ENCODE assay signal across 23 cellular contexts in genomic region chr6:382883-383420, GRCh38. TPM values are rescaled to one million over a fixed set of nuclear protein-coding genes. Genes with fewer than 3 reads are reported as not detected.
DNase-seq lines count a peak whose midpoint lies in the region; ATAC-seq and TF ChIP-seq lines count a peak whose summit lies in the region.
"Had no signal": no experiment of that assay in that cellular context is flagged by ENCODE, and none has a peak within 500 bp of the region (broad histone marks: within the 10 kb centered on the region; RNA-seq: fewer than 3 reads in every experiment).

No MANE protein-coding gene starts in this region.

- H3K4me2 ChIP-seq in GM23338, result no peak overlapping the region
- H3K4me2 ChIP-seq: PC-9 had no signal

- no peaks in the 10 kb centered on the region for H3F3A ChIP-seq in GM23338 (replicated peaks; ENCODE audit: low read depth)

- H3K4me3 Mint-ChIP-seq in GM23338 (no peak overlapping the region), IgD-negative memory B cell (peak overlapping the region in 1 of 4 donors; percentile 63)
- H3K4me3 Mint-ChIP-seq: CD4-positive, alpha-beta T cell; HFFc6 had no signal

- CTCF ChIA-PET in RWPE1 (lab: Yijun Ruan, JAX), result no interaction called here

- H3K36me3 Mint-ChIP-seq in GM23338 (ENCODE audit: low read depth) (peaks cover 12% of the 10 kb centered on the region), IgD-negative memory B cell (no peaks in the 10 kb centered on the region)

- no peak for TF ChIP-seq EP300 in transverse colon (IDR thresholded peaks at IDR 0.05; ENCODE audit: low read depth)

- TF ChIP-seq CTCF in GM23338 (conservative IDR thresholded peaks at IDR 0.05; ENCODE audit: low read depth in 2 of 2) (peak; percentile 17 to 31; a peak in 1 of 4 replicates), coronary artery (IDR thresholded peaks at IDR 0.05) (no peak), transverse colon (IDR thresholded peaks at IDR 0.05) (no peak), RWPE1 (conservative IDR thresholded peaks at IDR 0.05; ENCODE audit: low read depth) (no peak)

- in situ Hi-C loops in transverse colon (cut with MboI; ENCODE audit: low pct_ligation_motif_present in 1 of 4, low pct_unique_long_range_greater_than_20kb in 1 of 4, low sequenced_read_pairs in 3 of 4), result no loop called here

- no peaks in the 10 kb centered on the region for H3K4me1 Mint-ChIP-seq in GM23338
- H3K4me1 Mint-ChIP-seq in IgD-negative memory B cell, result peaks cover 19 to 28% (median 25%) of the 10 kb centered on the region in 3 donors

- no peak overlapping the region for H3K4me3 ChIP-seq in GM23338
- H3K4me3 ChIP-seq in coronary artery, result no peak overlapping the region
- H3K4me3 ChIP-seq in transverse colon, result no peak overlapping the region
- H3K4me3 ChIP-seq: PC-9, SK-N-MC had no signal

- 93 to 100% methylated on average over 5 to 15 of the region's 15 CpGs for WGBS in transverse colon (ENCODE audit: low coverage in 1 of 2), 2 donors

- peaks cover 28% of the 10 kb centered on the region for H3K27me3 Mint-ChIP-seq in GM23338 (ENCODE audit: insufficient read depth, low read depth, poor library complexity)
- no peaks in the 10 kb centered on the region for H3K27me3 Mint-ChIP-seq in IgD-negative memory B cell

- H4K20me1 ChIP-seq in GM23338 (replicated peaks; ENCODE audit: insufficient read depth), result no peaks in the 10 kb centered on the region

- no peaks in the 10 kb centered on the region; the same call in 1 of the 2 replicates for H3K36me3 ChIP-seq in GM23338 (ENCODE audit: insufficient read depth)
- H3K36me3 ChIP-seq in transverse colon, result no peaks in the 10 kb centered on the region

- DNase-seq in GM23338 (ENCODE audit: low spot score) (peak; percentile 29), coronary artery (ENCODE audit: low spot score) (peak; percentile 55), transverse colon (peak; percentile 4), RWPE1 (ENCODE audit: low spot score) (no peak)
- DNase-seq: CD4-positive, alpha-beta T cell; COR-L47; DND-41; HFFc6; KG1; NCI-H1092 treated with DMSO at 0.1 percent for 48 hours; NCI-H1436 treated with DMSO at 0.1 percent for 48 hours; NCI-H1930; NCI-H226; NCI-H524; PC-9; RPMI8226; SHP77 treated with DMSO at 0.1 percent for 48 hours; SW 1271 had no signal

- H3K9me2 ChIP-seq in GM23338 (ENCODE audit: insufficient read depth), result no peaks in the 10 kb centered on the region

- H3K79me2 ChIP-seq in GM23338 (replicated peaks; ENCODE audit: insufficient read depth), result no peaks in the 10 kb centered on the region

- intact Hi-C loops in transverse colon (cut with DNase I; ENCODE audit: low total_unique reads), result no loop called here

- H2AFZ ChIP-seq in GM23338, result no peak overlapping the region
- H2AFZ ChIP-seq: PC-9 had no signal

- H3K9me3 Mint-ChIP-seq in GM23338 (peaks cover 42% of the 10 kb centered on the region), IgD-negative memory B cell (no peaks in the 10 kb centered on the region)
- H3K9me3 Mint-ChIP-seq: CD4-positive, alpha-beta T cell had no signal

- POLR2A ChIA-PET in RWPE1 (lab: Yijun Ruan, JAX; ENCODE audit: low non-redundant PET), result no interaction called here

- no peaks in the 10 kb centered on the region for H3K9me3 ChIP-seq in transverse colon

- H3K27me3 ChIP-seq in GM23338 (ENCODE audit: insufficient read depth) (no peaks in the 10 kb centered on the region), transverse colon (peaks cover 38% of the 10 kb centered on the region)

- H3K4me1 ChIP-seq in GM23338 (ENCODE audit: insufficient read depth), result no peaks in the 10 kb centered on the region
- no peaks in the 10 kb centered on the region for H3K4me1 ChIP-seq in transverse colon

- TF ChIP-seq POLR2A in transverse colon (IDR thresholded peaks at IDR 0.05), result no peak

- H3K27ac ChIP-seq in GM23338 (ENCODE audit: low read depth) (no peak overlapping the region), coronary artery (no peak overlapping the region), transverse colon (no peak overlapping the region), RWPE1 (no peak overlapping the region)
- H3K27ac ChIP-seq: PC-9, SK-N-MC had no signal

- ATAC-seq in GM23338 (peak; percentile 78), GM21390 (IDR thresholded peaks at IDR 0.05; ENCODE audit: unreplicated experiment) (no peak), HG03025 (IDR thresholded peaks at IDR 0.05; ENCODE audit: low FRiP score, unreplicated experiment) (no peak)

- no peak overlapping the region for H3K27ac Mint-ChIP-seq in GM23338
- peak overlapping the region in 2 of 3 donors; percentile 43 to 84 for H3K27ac Mint-ChIP-seq in IgD-negative memory B cell
- H3K27ac Mint-ChIP-seq: CD4-positive, alpha-beta T cell; HFFc6 had no signal

TF ChIP-seq in GM23338, 12 proteins besides CTCF, POLR2A, EP300 and RAD21:
- no peak for TF ChIP-seq STAT1 (IDR thresholded peaks at IDR 0.05; ENCODE audit: unreplicated experiment)
- TF ChIP-seq ZNF331 (CRISPR knock-in tag; IDR thresholded peaks at IDR 0.05; ENCODE audit: low read depth), result no peak
- TF ChIP-seq ZNF462 (CRISPR knock-in tag; IDR thresholded peaks at IDR 0.05), result no peak
- no peak for TF ChIP-seq EZH2 (IDR thresholded peaks at IDR 0.05; ENCODE audit: low read depth, unreplicated experiment)
- TF ChIP-seq ETS1 (IDR thresholded peaks at IDR 0.05), result no peak
- TF ChIP-seq POLR2AphosphoS5 (IDR thresholded peaks at IDR 0.05; ENCODE audit: low read depth), result no peak

RNA-seq across cellular contexts. Expression of gene IRF4, which starts 8.6 kb away (rescaled TPM):
- total RNA-seq in GM23338 (2014; rRNA removed; shearing (Covaris generic)), result 0.97 and 1.3 TPM in 2 replicates
- polyA plus RNA-seq in GM23338 (2016; fragmentation: Nextera tagmentation; extraction: Ambion mirVana), result 1.9 and 4.1 TPM in 2 replicates
- 22.9 TPM for polyA plus RNA-seq in IgD-negative memory B cell
- 10 to 100 TPM in 1 of 4 donors, 1 to 10 TPM in 2, under 1 TPM in 1; 0.40 to 18.4 (median 4.3) TPM for total RNA-seq in transverse colon
- total RNA-seq: HFFc6, PC-9 had no signal
- polyA plus RNA-seq: BJ had no signal

Comparison
In these comparisons a context has a peak if more than half of its experiments do, and no peak if none do; other contexts are left out.
1. CTCF ChIP-seq: peak in GM23338 (2 of 2); none in coronary artery (single experiment), transverse colon (0 of 5) and RWPE1 (single experiment).